In the genomic region with DNA sequence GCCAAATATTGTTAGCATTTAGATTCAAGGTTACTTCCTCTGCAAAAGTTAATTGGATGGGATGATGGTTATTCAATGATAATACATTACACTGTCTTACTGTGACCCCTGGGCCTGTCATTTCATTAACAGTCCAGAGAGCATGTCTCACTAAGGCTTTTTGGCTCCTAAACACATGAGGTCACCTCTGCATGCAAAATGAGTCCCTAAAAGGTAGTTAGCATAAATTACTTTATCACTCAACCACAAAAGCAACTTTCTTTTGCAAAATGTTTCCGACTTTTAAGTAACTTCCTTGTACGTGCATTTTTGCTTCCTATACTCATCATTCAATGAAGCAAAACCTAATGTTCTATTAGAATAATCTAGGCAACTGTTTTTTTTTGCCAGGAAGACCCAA, we compare ENCODE assay signal across 1 cellular context.
TF ChIP-seq lines count a peak whose summit lies in the region.

No MANE protein-coding gene starts in this region.

TF ChIP-seq in HepG2, 621 proteins besides CTCF, POLR2A, EP300 and RAD21:
- TF ChIP-seq HNRNPL (IDR thresholded peaks at IDR 0.05; ENCODE audit: low read depth, low read length) (no peak), ARID2 (CRISPR knock-in tag; IDR thresholded peaks at IDR 0.05; ENCODE audit: borderline replicate concordance) (0 out of 2 replicates have a peak, but pooled peaks have one; percentile 58), ZSCAN5A (CRISPR knock-in tag; IDR thresholded peaks at IDR 0.05; ENCODE audit: borderline replicate concordance) (0 out of 2 replicates have a peak, but pooled peaks have one; percentile 9)
